In genomic region chr17:65051922-65052321, GRCh38 we compare ENCODE assay signal across 30 cellular contexts. TPM values are rescaled to one million over a fixed set of nuclear protein-coding genes. Genes with fewer than 3 reads are reported as not detected.
A peak's percentile ranks its signal among the peaks of the same experiment; 100 is the strongest.
DNase-seq lines count a peak whose midpoint lies in the region; ATAC-seq and TF ChIP-seq lines count a peak whose summit lies in the region.
"Had no signal": no experiment of that assay in that cellular context is flagged by ENCODE, and none has a peak within 500 bp of the region (broad histone marks: within the 10 kb centered on the region; RNA-seq: fewer than 3 reads in every experiment).

No MANE protein-coding gene starts in this region.

- no peak for DNase-seq in activated T-cell treated with anti-CD3 and anti-CD28 coated beads, Interleukin-2, amount 50 U/mL, for 24 hours
- no peak for DNase-seq in activated T-cell treated with anti-CD3 and anti-CD28 coated beads for 4 hours
- DNase-seq in activated naive CD8-positive, alpha-beta T cell treated with anti-CD3 and anti-CD28 coated beads, Interleukin-2, amount 50 U/mL, for 24 hours = no peak
- DNase-seq in retinal pigment epithelial cell (ENCODE audit: low read depth) = peak; percentile 28
- no peak for DNase-seq in testis
- DNase-seq in upper lobe of left lung = no peak
- DNase-seq: activated CD4-positive, alpha-beta T cell treated with anti-CD3 and anti-CD28 coated beads for 4 hours; activated CD8-positive, alpha-beta memory T cell treated with anti-CD3 and anti-CD28 coated beads, Interleukin-2, amount 10 ng/mL, durations not matched to agents 7 days and 5 days; activated naive CD4-positive, alpha-beta T cell treated with anti-CD3 and anti-CD28 coated beads, Interleukin-2, amount 50 U/mL, for 16 hours; AML-193; aorta; colonic mucosa; COR-L47; DMS53; effector memory CD4-positive, alpha-beta T cell; foreskin melanocyte; GDM1; H9; MG63; NCI-H2029; NCI-H226; NCI-H748 treated with DMSO at 0.1 percent for 48 hours; RPMI8226 had no signal

- intact Hi-C loops in testis (cut with DNase I; ENCODE audit: low total_unique reads) = no loop called here

- no peaks in the 10 kb centered on the region for H3K27me3 Mint-ChIP-seq in activated T-cell treated with anti-CD3 and anti-CD28 coated beads, Interleukin-2, amount 50 U/mL, for 24 hours
- H3K27me3 Mint-ChIP-seq in IgD-negative memory B cell = no peaks in the 10 kb centered on the region
- H3K27me3 Mint-ChIP-seq in activated naive CD8-positive, alpha-beta T cell treated with anti-CD3 and anti-CD28 coated beads, Interleukin-2, amount 50 U/mL, for 24 hours = no peaks in the 10 kb centered on the region
- H3K27me3 Mint-ChIP-seq: activated CD8-positive, alpha-beta memory T cell treated with anti-CD3 and anti-CD28 coated beads, Interleukin-2, amount 10 ng/mL, durations not matched to agents 7 days and 5 days; progenitor cell of endocrine pancreas; type B pancreatic cell had no signal

- ATAC-seq in activated naive CD8-positive, alpha-beta T cell treated with anti-CD3 and anti-CD28 coated beads, Interleukin-2, amount 50 U/mL, for 24 hours = no peak
- ATAC-seq in HG02610 (IDR thresholded peaks at IDR 0.05; ENCODE audit: unreplicated experiment) = no peak
- no peak for ATAC-seq in upper lobe of left lung (ENCODE audit: low FRiP score in 2 of 2)
- ATAC-seq: A549; activated CD8-positive, alpha-beta memory T cell treated with anti-CD3 and anti-CD28 coated beads, Interleukin-2, amount 10 ng/mL, durations not matched to agents 7 days and 5 days; K562 had no signal

- no peak overlapping the region for H3K4me3 Mint-ChIP-seq in activated T-cell treated with anti-CD3 and anti-CD28 coated beads, Interleukin-2, amount 50 U/mL, for 24 hours
- H3K4me3 Mint-ChIP-seq in IgD-negative memory B cell = peak overlapping the region in 3 of 4 donors; percentile 15 to 87 (median 52)
- no peak overlapping the region for H3K4me3 Mint-ChIP-seq in activated naive CD8-positive, alpha-beta T cell treated with anti-CD3 and anti-CD28 coated beads, Interleukin-2, amount 50 U/mL, for 24 hours
- H3K4me3 Mint-ChIP-seq: activated CD8-positive, alpha-beta memory T cell treated with anti-CD3 and anti-CD28 coated beads, Interleukin-2, amount 10 ng/mL, durations not matched to agents 7 days and 5 days; H9; type B pancreatic cell had no signal

- no peaks in the 10 kb centered on the region for H3K36me3 ChIP-seq in testis (ENCODE audit: low read depth, missing control alignments)
- peaks cover 6 to 44% (median 19%) of the 10 kb centered on the region in 4 donors for H3K36me3 ChIP-seq in upper lobe of left lung

- H3K27me3 ChIP-seq in testis = no peaks in the 10 kb centered on the region
- H3K27me3 ChIP-seq in upper lobe of left lung = no peaks in the 10 kb centered on the region
- H3K27me3 ChIP-seq: cardiac muscle cell, colonic mucosa, MG63 had no signal

- H3K9me3 Mint-ChIP-seq in activated T-cell treated with anti-CD3 and anti-CD28 coated beads, Interleukin-2, amount 50 U/mL, for 24 hours = no peaks in the 10 kb centered on the region
- no peaks in the 10 kb centered on the region for H3K9me3 Mint-ChIP-seq in IgD-negative memory B cell
- H3K9me3 Mint-ChIP-seq in activated naive CD8-positive, alpha-beta T cell treated with anti-CD3 and anti-CD28 coated beads, Interleukin-2, amount 50 U/mL, for 24 hours = no peaks in the 10 kb centered on the region
- H3K9me3 Mint-ChIP-seq: H9, type B pancreatic cell had no signal

- H3K4me1 ChIP-seq in testis (peaks cover 35% of the 10 kb centered on the region), upper lobe of left lung (peaks cover 54 to 75% (median 69%) of the 10 kb centered on the region in 4 donors)
- H3K4me1 ChIP-seq: colonic mucosa had no signal

- 96% methylated on average over 7 of the region's 7 CpGs for WGBS in testis, 2 donors
- 83 to 85% methylated on average over 7 of the region's 7 CpGs for WGBS in upper lobe of left lung, 2 donors

- no peak overlapping the region for H3K4me3 ChIP-seq in retinal pigment epithelial cell (ENCODE audit: low read length)
- no peak overlapping the region for H3K4me3 ChIP-seq in testis
- H3K4me3 ChIP-seq in upper lobe of left lung = no peak overlapping the region
- H3K4me3 ChIP-seq: A549, cardiac muscle cell, colonic mucosa, K562, MG63 had no signal

- TF ChIP-seq EP300 in upper lobe of left lung (IDR thresholded peaks at IDR 0.05) = no peak

- H3K36me3 Mint-ChIP-seq in activated T-cell treated with anti-CD3 and anti-CD28 coated beads, Interleukin-2, amount 50 U/mL, for 24 hours (ENCODE audit: low read depth) = peaks cover 88% of the 10 kb centered on the region
- peaks cover 5% of the 10 kb centered on the region for H3K36me3 Mint-ChIP-seq in IgD-negative memory B cell
- peaks cover 74% of the 10 kb centered on the region for H3K36me3 Mint-ChIP-seq in activated naive CD8-positive, alpha-beta T cell treated with anti-CD3 and anti-CD28 coated beads, Interleukin-2, amount 50 U/mL, for 24 hours (ENCODE audit: low read depth)

- peak overlapping the region; percentile 63 for H3K27ac Mint-ChIP-seq in activated T-cell treated with anti-CD3 and anti-CD28 coated beads, Interleukin-2, amount 50 U/mL, for 24 hours
- H3K27ac Mint-ChIP-seq in IgD-negative memory B cell = peak overlapping the region in 2 of 3 donors; percentile 20 to 49
- H3K27ac Mint-ChIP-seq in activated naive CD8-positive, alpha-beta T cell treated with anti-CD3 and anti-CD28 coated beads, Interleukin-2, amount 50 U/mL, for 24 hours = peak overlapping the region; percentile 39
- H3K27ac Mint-ChIP-seq: activated CD8-positive, alpha-beta memory T cell treated with anti-CD3 and anti-CD28 coated beads, Interleukin-2, amount 10 ng/mL, durations not matched to agents 7 days and 5 days; H9; progenitor cell of endocrine pancreas; type B pancreatic cell had no signal

- H3K27ac ChIP-seq in testis (no peak overlapping the region), upper lobe of left lung (peak overlapping the region in 2 of 4 donors; percentile 66 to 98)
- H3K27ac ChIP-seq: A549, cardiac muscle cell, colonic mucosa had no signal

- TF ChIP-seq CTCF in retinal pigment epithelial cell (conservative IDR thresholded peaks at IDR 0.05; ENCODE audit: low read depth, low read length) (no peak), testis (IDR thresholded peaks at IDR 0.05) (no peak), upper lobe of left lung (IDR thresholded peaks at IDR 0.05) (no peak)

- TF ChIP-seq POLR2A in testis (IDR thresholded peaks at IDR 0.05) = no peak
- TF ChIP-seq POLR2A in upper lobe of left lung (IDR thresholded peaks at IDR 0.05) = no peak

- H3K9me3 ChIP-seq in testis = no peaks in the 10 kb centered on the region
- H3K9me3 ChIP-seq in upper lobe of left lung = no peaks in the 10 kb centered on the region
- H3K9me3 ChIP-seq: A549, colonic mucosa, MG63 had no signal

- peaks cover 78% of the 10 kb centered on the region for H3K4me1 Mint-ChIP-seq in activated T-cell treated with anti-CD3 and anti-CD28 coated beads, Interleukin-2, amount 50 U/mL, for 24 hours (ENCODE audit: low read depth)
- peaks cover 50 to 63% (median 60%) of the 10 kb centered on the region in 3 donors for H3K4me1 Mint-ChIP-seq in IgD-negative memory B cell
- H3K4me1 Mint-ChIP-seq in activated naive CD8-positive, alpha-beta T cell treated with anti-CD3 and anti-CD28 coated beads, Interleukin-2, amount 50 U/mL, for 24 hours = peaks cover 79% of the 10 kb centered on the region

RNA-seq across cellular contexts. Expression of gene GNA13, which starts 4.6 kb away (rescaled TPM):
- polyA plus RNA-seq in IgD-negative memory B cell (37.3 TPM), testis (ENCODE audit: insufficient read depth, low read depth, low replicate concordance) (29.5 TPM)
- total RNA-seq in testis (10 to 100 TPM; 57.6 to 71.4 TPM), upper lobe of left lung (10 to 100 TPM; 33.7 to 56.4 (median 46.2) TPM)

Comparison
In these comparisons a context has a peak if more than half of its experiments do, and no peak if none do; other contexts are left out.
1. H3K4me3 Mint-ChIP-seq: peak in IgD-negative memory B cell (3 of 4); none in activated T-cell treated with anti-CD3 and anti-CD28 coated beads, Interleukin-2, amount 50 U/mL, for 24 hours (single experiment) and activated naive CD8-positive, alpha-beta T cell treated with anti-CD3 and anti-CD28 coated beads, Interleukin-2, amount 50 U/mL, for 24 hours (single experiment).
2. Peak in every context shown above with its lines, with median percentiles within 50 percentile points of each other: H3K27ac Mint-ChIP-seq.